ENCODE assay signal across 17 cellular contexts in the genomic region with DNA sequence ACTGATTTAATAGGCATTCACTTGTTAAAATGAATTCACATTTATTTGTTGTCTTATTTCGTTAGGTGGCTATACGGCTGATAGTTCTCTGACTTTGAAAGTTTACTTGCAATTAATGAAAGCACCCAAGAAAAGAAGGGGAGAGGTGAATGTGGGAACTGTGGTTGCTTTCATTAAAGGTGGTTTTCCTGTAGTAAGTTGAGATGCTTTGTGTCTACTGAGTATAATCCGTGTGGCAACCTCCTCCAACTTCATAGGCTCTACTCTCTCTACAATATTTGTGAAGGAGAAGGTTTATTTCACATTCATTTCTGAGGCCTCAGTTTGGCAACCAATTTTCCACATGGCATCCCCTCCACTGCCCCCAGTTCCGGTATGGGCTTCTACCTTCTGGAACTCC. TPM values are rescaled to one million over a fixed set of nuclear protein-coding genes. Genes with fewer than 3 reads are reported as not detected.
DNase-seq lines count a peak whose midpoint lies in the region; ATAC-seq lines count a peak whose summit lies in the region.
"Had no signal": no experiment of that assay in that cellular context is flagged by ENCODE, and none has a peak within 500 bp of the region (broad histone marks: within the 10 kb centered on the region; RNA-seq: fewer than 3 reads in every experiment).

No MANE protein-coding gene starts in this region.

- DNase-seq in activated CD4-positive, alpha-beta T cell treated with anti-CD3 and anti-CD28 coated beads, Interleukin-2, amount 10 ng/mL, durations not matched to agents 7 days and 5 days, result peak; percentile 26
- no peak for DNase-seq in activated CD4-positive, alpha-beta T cell treated with anti-CD3 and anti-CD28 coated beads for 48 hours
- peak; percentile 42 for DNase-seq in Right ventricle myocardium inferior (ENCODE audit: missing footprints)
- no peak for DNase-seq in left ventricle myocardium superior
- DNase-seq in T-helper 17 cell, result no peak
- DNase-seq in naive thymus-derived CD8-positive, alpha-beta T cell, result peak in 3 of 10 donors; percentile 23 to 46 (median 35)
- DNase-seq: 8988T; Calu3; CD8-positive, alpha-beta T cell; DMS79 treated with DMSO at 0.1 percent for 48 hours; EL; H9; IMR-90 had no signal

- POLR2A ChIA-PET in activated CD4-positive, alpha-beta T cell treated with anti-CD3 and anti-CD28 coated beads, Interleukin-2, amount 10 ng/mL, durations not matched to agents 7 days and 5 days (lab: Charles Lee), result no interaction called here
- POLR2A ChIA-PET in naive thymus-derived CD8-positive, alpha-beta T cell (lab: Charles Lee), result no interaction called here

- intact Hi-C loops in Right ventricle myocardium inferior (cut with DNase I) (no loop called here), left ventricle myocardium superior (cut with micrococcal nuclease) (no loop called here)

- no peak overlapping the region for H3K4me3 Mint-ChIP-seq in activated CD4-positive, alpha-beta T cell treated with anti-CD3 and anti-CD28 coated beads, Interleukin-2, amount 10 ng/mL, durations not matched to agents 7 days and 5 days
- H3K4me3 Mint-ChIP-seq in T-helper 17 cell, result no peak overlapping the region
- H3K4me3 Mint-ChIP-seq in naive thymus-derived CD8-positive, alpha-beta T cell, result peak overlapping the region in 3 of 10 donors; percentile 1 to 34 (median 12)
- H3K4me3 Mint-ChIP-seq: CD14-positive monocyte; CD8-positive, alpha-beta T cell; H9 had no signal

- CTCF ChIA-PET in activated CD4-positive, alpha-beta T cell treated with anti-CD3 and anti-CD28 coated beads, Interleukin-2, amount 10 ng/mL, durations not matched to agents 7 days and 5 days (lab: Charles Lee), result interaction anchor here (1.1 kb wide), 1 partner anchor 14 kb away, joined by 3 read pairs; no protein-coding TSS in a partner anchor

- no peaks in the 10 kb centered on the region for H3K9me3 ChIP-seq in T-helper 17 cell (ENCODE audit: control insufficient read depth, low read length, poor library complexity, severe bottlenecking)

- H3K36me3 Mint-ChIP-seq in activated CD4-positive, alpha-beta T cell treated with anti-CD3 and anti-CD28 coated beads, Interleukin-2, amount 10 ng/mL, durations not matched to agents 7 days and 5 days (ENCODE audit: low read depth), result no peaks in the 10 kb centered on the region
- H3K36me3 Mint-ChIP-seq in T-helper 17 cell (ENCODE audit: low read depth), result no peaks in the 10 kb centered on the region
- peaks cover 0 to 5% (median 0%) of the 10 kb centered on the region in 3 donors for H3K36me3 Mint-ChIP-seq in naive thymus-derived CD8-positive, alpha-beta T cell
- H3K36me3 Mint-ChIP-seq: CD14-positive monocyte; CD8-positive, alpha-beta T cell had no signal

- H3K9me3 Mint-ChIP-seq in activated CD4-positive, alpha-beta T cell treated with anti-CD3 and anti-CD28 coated beads, Interleukin-2, amount 10 ng/mL, durations not matched to agents 7 days and 5 days, result peaks cover 5% of the 10 kb centered on the region
- H3K9me3 Mint-ChIP-seq in naive thymus-derived CD8-positive, alpha-beta T cell, result peaks cover 0 to 10% (median 4%) of the 10 kb centered on the region in 9 donors

- H3K27ac Mint-ChIP-seq in activated CD4-positive, alpha-beta T cell treated with anti-CD3 and anti-CD28 coated beads, Interleukin-2, amount 10 ng/mL, durations not matched to agents 7 days and 5 days, result no peak overlapping the region
- H3K27ac Mint-ChIP-seq in T-helper 17 cell, result no peak overlapping the region
- H3K27ac Mint-ChIP-seq in naive thymus-derived CD8-positive, alpha-beta T cell, result no peak overlapping the region
- H3K27ac Mint-ChIP-seq: CD8-positive, alpha-beta T cell; H9 had no signal

- no peak for ATAC-seq in Right ventricle myocardium inferior
- ATAC-seq in left ventricle myocardium superior, result no peak
- ATAC-seq in T-helper 17 cell, result peak; percentile 70
- peak; percentile 64 to 85 for ATAC-seq in naive thymus-derived CD8-positive, alpha-beta T cell
- no peak for ATAC-seq in HG02642 (IDR thresholded peaks at IDR 0.05; ENCODE audit: poor library complexity, unreplicated experiment)
- no peak for ATAC-seq in HG03521 (IDR thresholded peaks at IDR 0.05; ENCODE audit: unreplicated experiment)
- ATAC-seq: CD8-positive, alpha-beta T cell; GM12878 had no signal

- peaks cover 11% of the 10 kb centered on the region for H3K4me1 Mint-ChIP-seq in activated CD4-positive, alpha-beta T cell treated with anti-CD3 and anti-CD28 coated beads, Interleukin-2, amount 10 ng/mL, durations not matched to agents 7 days and 5 days
- peaks cover 6% of the 10 kb centered on the region for H3K4me1 Mint-ChIP-seq in T-helper 17 cell
- H3K4me1 Mint-ChIP-seq in naive thymus-derived CD8-positive, alpha-beta T cell, result peaks cover 6 to 17% (median 10%) of the 10 kb centered on the region in 4 donors

- H3K27me3 Mint-ChIP-seq in activated CD4-positive, alpha-beta T cell treated with anti-CD3 and anti-CD28 coated beads, Interleukin-2, amount 10 ng/mL, durations not matched to agents 7 days and 5 days, result peaks cover 67% of the 10 kb centered on the region
- H3K27me3 Mint-ChIP-seq in T-helper 17 cell, result peaks cover 60% of the 10 kb centered on the region
- H3K27me3 Mint-ChIP-seq in naive thymus-derived CD8-positive, alpha-beta T cell, result peaks cover 28 to 73% (median 35%) of the 10 kb centered on the region in 5 donors

RNA-seq across cellular contexts. Expression of a gene that starts 12.8 kb away (rescaled TPM):
- 1 to 10 TPM; 8.2 to 9.0 TPM for total RNA-seq in activated CD4-positive, alpha-beta T cell treated with anti-CD3 and anti-CD28 coated beads, Interleukin-2, amount 10 ng/mL, durations not matched to agents 7 days and 5 days
- total RNA-seq in Right ventricle myocardium inferior (4.3 TPM), left ventricle myocardium superior (4.7 TPM), T-helper 17 cell (1 to 10 TPM; 1.7 to 3.6 TPM)
- total RNA-seq in naive thymus-derived CD8-positive, alpha-beta T cell, result 1 to 10 TPM; 1.8 to 2.2 TPM
- 1 to 10 TPM in 1 of 3 donors, under 1 TPM in 2; 0.76 to 1.2 (median 0.82) TPM for polyA plus RNA-seq in naive thymus-derived CD8-positive, alpha-beta T cell

Comparison
In these comparisons a context has a peak if more than half of its experiments do, and no peak if none do; other contexts are left out.
1. DNase-seq: peak in activated CD4-positive, alpha-beta T cell treated with anti-CD3 and anti-CD28 coated beads, Interleukin-2, amount 10 ng/mL, durations not matched to agents 7 days and 5 days (single experiment) and Right ventricle myocardium inferior (single experiment); none in activated CD4-positive, alpha-beta T cell treated with anti-CD3 and anti-CD28 coated beads for 48 hours (single experiment), left ventricle myocardium superior (single experiment) and T-helper 17 cell (0 of 3).
2. ATAC-seq: peak in T-helper 17 cell (single experiment) and naive thymus-derived CD8-positive, alpha-beta T cell (2 of 2); none in Right ventricle myocardium inferior (single experiment), left ventricle myocardium superior (single experiment), HG02642 (single experiment) and HG03521 (single experiment).